In genomic region chr6:53179961-53180651, GRCh38 we compare ENCODE assay signal across 9 cellular contexts. TPM values are rescaled to one million over a fixed set of nuclear protein-coding genes. Genes with fewer than 3 reads are reported as not detected.
DNase-seq lines count a peak whose midpoint lies in the region; ATAC-seq and TF ChIP-seq lines count a peak whose summit lies in the region.
"Had no signal": no experiment of that assay in that cellular context is flagged by ENCODE, and none has a peak within 500 bp of the region (broad histone marks: within the 10 kb centered on the region; RNA-seq: fewer than 3 reads in every experiment).

No MANE protein-coding gene starts in this region.

- H3K4ac ChIP-seq in IMR-90 (ENCODE audit: low read depth, low read length), result no peak overlapping the region
- H3K4ac ChIP-seq in neuronal stem cell (ENCODE audit: low read length), result no peak overlapping the region

- H3K23ac ChIP-seq in IMR-90 (ENCODE audit: low read depth, low read length), result no peak overlapping the region
- no peak overlapping the region for H3K23ac ChIP-seq in neuronal stem cell (ENCODE audit: low read depth, low read length, poor library complexity)

- DNase-seq in IMR-90 (peak; percentile 33), NCI-H510A (lab: John Stamatoyannopoulos, UW) (peak; percentile 95), brain microvascular endothelial cell (peak; percentile 84), neuronal stem cell (ENCODE audit: low spot score) (no peak), SKM-1 (lab: John Stamatoyannopoulos, UW; ENCODE audit: unreplicated experiment) (no peak), GM10266 (ENCODE audit: extremely low spot score) (no peak)

- no peak for ATAC-seq in IMR-90 (ENCODE audit: low read depth)
- no peak for ATAC-seq in HG02678 (IDR thresholded peaks at IDR 0.05; ENCODE audit: unreplicated experiment)
- no peak for ATAC-seq in HG03565 (IDR thresholded peaks at IDR 0.05; ENCODE audit: unreplicated experiment)

- H2AK9ac ChIP-seq in IMR-90 (replicated peaks; ENCODE audit: low read depth, low read length, poor library complexity), result no peak overlapping the region

- H3K27ac ChIP-seq in IMR-90 (ENCODE audit: insufficient read depth, low read length) (no peak overlapping the region), brain microvascular endothelial cell (no peak overlapping the region), neuronal stem cell (replicated peaks; ENCODE audit: low read length) (no peak overlapping the region)
- H3K27ac ChIP-seq: VCaP had no signal

- no peaks in the 10 kb centered on the region for H3K9me1 ChIP-seq in IMR-90 (ENCODE audit: insufficient read depth, low read length)

- dilution Hi-C loops in IMR-90 (cut with HindIII; ENCODE audit: low sequenced_read_pairs, unreplicated experiment), result no loop called here

- H3K4me1 ChIP-seq in IMR-90 (ENCODE audit: control insufficient read depth, insufficient read depth, low read length) (no peaks in the 10 kb centered on the region), neuronal stem cell (ENCODE audit: control insufficient read depth in 2 of 2, insufficient read depth in 1 of 2, low read depth in 1 of 2, low read length in 2 of 2) (no peaks in the 10 kb centered on the region)

- H3K36me3 ChIP-seq in IMR-90 (ENCODE audit: control insufficient read depth, insufficient read depth, low read length), result no peaks in the 10 kb centered on the region
- H3K36me3 ChIP-seq in brain microvascular endothelial cell (replicated peaks), result no peaks in the 10 kb centered on the region
- no peaks in the 10 kb centered on the region for H3K36me3 ChIP-seq in neuronal stem cell (replicated peaks in 1 of 2; ENCODE audit: control insufficient read depth in 2 of 2, insufficient read depth in 2 of 2, low read length in 2 of 2)

- H3K27me3 ChIP-seq in IMR-90 (ENCODE audit: control insufficient read depth, insufficient read depth, low read length), result 0 out of 2 replicates have a peak, but pooled peaks cover 2% of the 10 kb centered on the region
- no peaks in the 10 kb centered on the region for H3K27me3 ChIP-seq in brain microvascular endothelial cell (replicated peaks)
- peaks cover 0 to 4% (median 0%) of the 10 kb centered on the region in 3 experiments for H3K27me3 ChIP-seq in neuronal stem cell (ENCODE audit: control insufficient read depth in 3 of 3, insufficient read depth in 3 of 3, low read depth in 1 of 3, low read length in 3 of 3)

- H3K14ac ChIP-seq in IMR-90 (replicated peaks; ENCODE audit: low read depth, low read length), result no peak overlapping the region
- H3K14ac ChIP-seq in neuronal stem cell (ENCODE audit: low read length), result no peak overlapping the region

- 46% methylated on average over 2 of the region's 8 CpGs; no CpG with 5 or more reads in 1 of the 2 experiments for WGBS in IMR-90 (ENCODE audit: extremely low coverage in 2 of 2, insufficient read length in 1 of 2), 2 experiments
- WGBS in neuronal stem cell (ENCODE audit: extremely low coverage in 2 of 2, insufficient read length in 2 of 2, insufficient replicate concordance in 1 of 2), 2 donors, result no CpG with 5 or more reads among the region's 8 CpGs

- H3K9me3 ChIP-seq in IMR-90 (ENCODE audit: control insufficient read depth, insufficient read depth, low read length) (no peaks in the 10 kb centered on the region), neuronal stem cell (replicated peaks in 1 of 2; ENCODE audit: control insufficient read depth in 2 of 2, insufficient read depth in 1 of 2, low read depth in 1 of 2, low read length in 2 of 2) (no peaks in the 10 kb centered on the region)

- H2AFZ ChIP-seq in IMR-90 (replicated peaks; ENCODE audit: low read length, poor library complexity) (peak overlapping the region; percentile 56), neuronal stem cell (ENCODE audit: low read length) (peak overlapping the region; percentile 37)

- no peaks in the 10 kb centered on the region for H3K79me1 ChIP-seq in IMR-90 (ENCODE audit: low read depth in 1 of 2, low read length in 2 of 2)
- H3K79me1 ChIP-seq in neuronal stem cell (ENCODE audit: low read depth, low read length), result no peaks in the 10 kb centered on the region

- H4K91ac ChIP-seq in IMR-90 (ENCODE audit: insufficient read depth, low read depth, low read length) (no peak overlapping the region), neuronal stem cell (ENCODE audit: low read depth, low read length, poor library complexity) (no peak overlapping the region)

- in situ Hi-C loops in IMR-90 (cut with MboI; ENCODE audit: low sequenced_read_pairs), result loop anchor here (25.0 kb wide), 1 partner anchor 757 kb away; no protein-coding TSS in a partner anchor
- in situ Hi-C loops in brain microvascular endothelial cell (cut with HindIII; ENCODE audit: low pct_ligation_motif_present, low sequenced_read_pairs), result no loop called here

- H3K4me2 ChIP-seq in IMR-90 (ENCODE audit: low read depth, low read length), result no peak overlapping the region
- no peak overlapping the region for H3K4me2 ChIP-seq in neuronal stem cell (ENCODE audit: insufficient read depth, low read length, poor library complexity, severe bottlenecking)

- H2BK5ac ChIP-seq in IMR-90 (ENCODE audit: low read depth, low read length, poor library complexity, severe bottlenecking) (no peak overlapping the region), neuronal stem cell (ENCODE audit: low read length) (no peak overlapping the region)

- H4K20me1 ChIP-seq in IMR-90 (ENCODE audit: insufficient read depth, low read length), result no peaks in the 10 kb centered on the region

- H2AK5ac ChIP-seq in IMR-90 (ENCODE audit: low read depth, low read length) (no peak overlapping the region), neuronal stem cell (ENCODE audit: low read depth, low read length) (no peak overlapping the region)

- H2BK120ac ChIP-seq in IMR-90 (ENCODE audit: low read depth, low read length) (no peak overlapping the region), neuronal stem cell (ENCODE audit: low read depth, low read length) (no peak overlapping the region)

- H4K8ac ChIP-seq in IMR-90 (ENCODE audit: low read depth in 2 of 2, low read length in 2 of 2) (no peak overlapping the region), neuronal stem cell (ENCODE audit: low read depth, low read length) (no peak overlapping the region)

- H3K9ac ChIP-seq in IMR-90 (ENCODE audit: low read depth, low read length), result no peak overlapping the region
- no peak overlapping the region for H3K9ac ChIP-seq in neuronal stem cell (ENCODE audit: low read depth, low read length, poor library complexity)

- no peak overlapping the region for H2BK15ac ChIP-seq in IMR-90 (ENCODE audit: low read depth, low read length)
- no peak overlapping the region for H2BK15ac ChIP-seq in neuronal stem cell (ENCODE audit: low read length)

- no peak overlapping the region for H4K5ac ChIP-seq in IMR-90 (ENCODE audit: low read depth, low read length)

- intact Hi-C loops in IMR-90 (cut with micrococcal nuclease), result no loop called here

- H2BK12ac ChIP-seq in neuronal stem cell (ENCODE audit: low read length), result no peak overlapping the region

- no peak for TF ChIP-seq POLR2A in IMR-90 (IDR thresholded peaks at IDR 0.05; ENCODE audit: low read depth, low read length)

- CTCF ChIA-PET in IMR-90 (lab: Yijun Ruan, JAX), result interaction anchor here (0.6 kb wide), 1 partner anchor 546 kb away, joined by 3 read pairs; no protein-coding TSS in a partner anchor

- H3K56ac ChIP-seq in IMR-90 (ENCODE audit: extremely low read depth, insufficient read depth, low read length), result no peak overlapping the region

- no TSS peak for BruUV-seq in IMR-90 (replicated peaks; lab: Mats Ljungman, UMichigan)

- H3K4me3 ChIP-seq in IMR-90 (ENCODE audit: insufficient read depth, low read depth, low read length) (no peak overlapping the region), brain microvascular endothelial cell (ENCODE audit: low read depth, low read length) (no peak overlapping the region), neuronal stem cell (ENCODE audit: low read length in 2 of 2) (no peak overlapping the region)

- POLR2A ChIA-PET in IMR-90 (lab: Charles Lee; ENCODE audit: unreplicated experiment), result no interaction called here

- H2BK20ac ChIP-seq in IMR-90 (ENCODE audit: low read depth, low read length), result no peak overlapping the region

- H3K18ac ChIP-seq in IMR-90 (ENCODE audit: low read depth, low read length) (no peak overlapping the region), neuronal stem cell (ENCODE audit: low read length) (no peak overlapping the region)

- no peak for TF ChIP-seq RAD21 in IMR-90 (IDR thresholded peaks at IDR 0.05; ENCODE audit: low read length)

- TF ChIP-seq CTCF in IMR-90 (conservative IDR thresholded peaks at IDR 0.05; ENCODE audit: low read depth, low read length) (no peak), brain microvascular endothelial cell (IDR thresholded peaks at IDR 0.05; ENCODE audit: low read depth, low read length, missing control alignments) (no peak), GM10266 (IDR thresholded peaks at IDR 0.05; ENCODE audit: control insufficient read depth, insufficient read depth, low read depth, missing control alignments) (no peak)

TF ChIP-seq in IMR-90, 13 proteins besides CTCF, POLR2A, EP300 and RAD21:
- no peak for TF ChIP-seq ELK1 (IDR thresholded peaks at IDR 0.05; ENCODE audit: borderline replicate concordance, low read depth, low read length)
- TF ChIP-seq RCOR1 (IDR thresholded peaks at IDR 0.05; ENCODE audit: insufficient replicate concordance, low read length), result no peak
- TF ChIP-seq MAZ (IDR thresholded peaks at IDR 0.05; ENCODE audit: borderline replicate concordance, low read depth, low read length), result no peak

RNA-seq across cellular contexts. Expression of gene GCM1, which starts 31.5 kb away (rescaled TPM):
- not detected in 2 replicates for total RNA-seq in IMR-90 (2012; rRNA removed)
- not detected in 2 replicates for polyA plus RNA-seq in IMR-90 (2012; rRNA removed)
- not detected in 2 replicates for polyA plus RNA-seq in IMR-90 (2012; cell fraction: cytosol; rRNA removed)
- not detected in 2 replicates for polyA plus RNA-seq in IMR-90 (2012; cell fraction: nucleus; rRNA removed; ENCODE audit: low replicate concordance)
- polyA plus RNA-seq in neuronal stem cell (2013, experiment 1 of 2), result 0.01 TPM
- polyA plus RNA-seq in neuronal stem cell (2013, experiment 2 of 2), result 0.06 TPM

Comparison
In these comparisons a context has a peak if more than half of its experiments do, and no peak if none do; other contexts are left out.
1. DNase-seq: peak in IMR-90 (single experiment), NCI-H510A (single experiment) and brain microvascular endothelial cell (single experiment); none in neuronal stem cell (single experiment), SKM-1 (single experiment) and GM10266 (single experiment).